Comparison of ENCODE assay signal across 25 cellular contexts in the genomic region with DNA sequence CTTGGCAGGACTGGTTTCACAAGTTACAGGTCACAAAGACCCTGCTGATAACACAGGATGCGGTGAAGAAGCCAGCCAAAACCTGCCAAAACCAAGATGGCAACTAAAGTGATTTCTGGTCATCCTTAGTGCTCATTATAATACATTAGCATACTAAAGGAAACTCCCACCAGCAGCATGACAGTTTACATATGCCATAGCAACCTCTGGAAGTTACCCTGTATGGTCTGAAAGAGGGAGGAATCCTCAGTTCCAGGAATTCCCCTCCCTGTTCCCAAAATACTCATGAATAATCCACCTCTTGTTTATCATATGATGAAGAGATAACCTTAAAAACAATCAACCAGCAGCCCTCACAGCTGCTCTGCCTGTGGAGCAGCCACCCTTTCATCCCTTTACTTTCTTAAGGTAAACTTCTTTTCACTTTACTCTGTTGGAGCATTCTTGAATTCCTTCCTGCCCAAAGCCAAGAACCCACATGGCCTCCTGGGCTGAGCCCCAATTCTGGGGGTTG. TPM values are rescaled to one million over a fixed set of nuclear protein-coding genes. Genes with fewer than 3 reads are reported as not detected.
DNase-seq lines count a peak whose midpoint lies in the region; ATAC-seq and TF ChIP-seq lines count a peak whose summit lies in the region.
"Had no signal": no experiment of that assay in that cellular context is flagged by ENCODE, and none has a peak within 500 bp of the region (broad histone marks: within the 10 kb centered on the region; RNA-seq: fewer than 3 reads in every experiment).

No MANE protein-coding gene starts in this region.

- no peak for ATAC-seq in heart right ventricle
- ATAC-seq: Right ventricle myocardium inferior had no signal

- TF ChIP-seq CTCF in fibroblast of villous mesenchyme (IDR thresholded peaks at IDR 0.05; ENCODE audit: insufficient read depth, low read depth, low read length) = no peak
- TF ChIP-seq CTCF in type B pancreatic cell (conservative IDR thresholded peaks at IDR 0.05) = no peak
- TF ChIP-seq CTCF in heart right ventricle (IDR thresholded peaks at IDR 0.05) = no peak

- no peak overlapping the region for H3K4me3 ChIP-seq in HUES64 (ENCODE audit: low read length)
- no peak overlapping the region for H3K4me3 ChIP-seq in fibroblast of villous mesenchyme (ENCODE audit: low read depth, low read length)
- H3K4me3 ChIP-seq in heart right ventricle = no peak overlapping the region
- H3K4me3 ChIP-seq: coronary artery, esophagus muscularis mucosa, lower lobe of right lung, ovary, smooth muscle cell, tibial nerve had no signal

- peak overlapping the region; percentile 81 for H3K27ac ChIP-seq in HUES64 (ENCODE audit: low read depth, low read length)
- H3K27ac ChIP-seq in heart right ventricle = no peak overlapping the region
- H3K27ac ChIP-seq: C4-2B, coronary artery, esophagus muscularis mucosa, lower lobe of right lung, ovary, tibial nerve had no signal

- H3K4me1 Mint-ChIP-seq in type B pancreatic cell (ENCODE audit: unreplicated experiment) = no peaks in the 10 kb centered on the region
- H3K4me1 Mint-ChIP-seq: activated naive CD4-positive, alpha-beta T cell treated with anti-CD3 and anti-CD28 coated beads, Interleukin-2, amount 10 ng/mL, durations not matched to agents 7 days and 5 days; nephron progenitor cell had no signal

- intact Hi-C loops in heart right ventricle (cut with DNase I) = no loop called here

- H3K9me3 ChIP-seq in HUES64 (ENCODE audit: insufficient read depth, low read depth, low read length) (no peaks in the 10 kb centered on the region), heart right ventricle (no peaks in the 10 kb centered on the region)
- H3K9me3 ChIP-seq: Caco-2, esophagus muscularis mucosa, lower lobe of right lung, ovary, tibial nerve had no signal

- H3K4me1 ChIP-seq in HUES64 (ENCODE audit: insufficient read depth, low read length) = peaks cover 28% of the 10 kb centered on the region
- peaks cover 0 to 10% (median 0%) of the 10 kb centered on the region in 9 donors for H3K4me1 ChIP-seq in heart right ventricle
- H3K4me1 ChIP-seq: Caco-2, esophagus muscularis mucosa, lower lobe of right lung, tibial nerve had no signal

- H3K36me3 ChIP-seq in HUES64 (ENCODE audit: insufficient read depth, low read length) = peaks cover 23% of the 10 kb centered on the region
- H3K36me3 ChIP-seq in heart right ventricle = peaks cover 0 to 75% (median 7%) of the 10 kb centered on the region in 9 donors
- H3K36me3 ChIP-seq: ovary had no signal

- no peak overlapping the region for H3K4me3 Mint-ChIP-seq in type B pancreatic cell
- H3K4me3 Mint-ChIP-seq: activated B cell treated with CpG ODN at 0.5 μM for 24 hours; activated naive CD4-positive, alpha-beta T cell treated with anti-CD3 and anti-CD28 coated beads, Interleukin-2, amount 10 ng/mL, durations not matched to agents 7 days and 5 days; nephron progenitor cell had no signal

- peaks cover 11% of the 10 kb centered on the region for H3K36me3 Mint-ChIP-seq in type B pancreatic cell

- H3K27me3 Mint-ChIP-seq in type B pancreatic cell = no peaks in the 10 kb centered on the region
- H3K27me3 Mint-ChIP-seq: activated B cell treated with CpG ODN at 0.5 μM for 24 hours; activated naive CD4-positive, alpha-beta T cell treated with anti-CD3 and anti-CD28 coated beads, Interleukin-2, amount 10 ng/mL, durations not matched to agents 7 days and 5 days had no signal

- no peak overlapping the region for H3K9ac ChIP-seq in HUES64 (ENCODE audit: low read depth, low read length)

- H3K9me3 Mint-ChIP-seq in type B pancreatic cell = no peaks in the 10 kb centered on the region
- H3K9me3 Mint-ChIP-seq: activated B cell treated with CpG ODN at 0.5 μM for 24 hours; activated naive CD4-positive, alpha-beta T cell treated with anti-CD3 and anti-CD28 coated beads, Interleukin-2, amount 10 ng/mL, durations not matched to agents 7 days and 5 days; nephron progenitor cell had no signal

- H3K27me3 ChIP-seq in HUES64 (ENCODE audit: insufficient read depth, low read length) (no peaks in the 10 kb centered on the region), heart right ventricle (no peaks in the 10 kb centered on the region)
- H3K27me3 ChIP-seq: esophagus muscularis mucosa, ovary, tibial nerve had no signal

- DNase-seq in amniotic epithelial cell (ENCODE audit: low read depth) = peak; percentile 41
- DNase-seq in fibroblast of villous mesenchyme (ENCODE audit: low read depth) = peak; percentile 54
- DNase-seq in type B pancreatic cell (ENCODE audit: extremely low spot score, unreplicated experiment) = no peak
- DNase-seq in GM19238 (ENCODE audit: insufficient read length, low spot score) = no peak
- DNase-seq in stimulated activated CD4-positive, alpha-beta T cell treated with anti-CD3 and anti-CD28 coated beads, Interleukin-2, amount 100 ng/mL, for 24 hours = no peak
- no peak for DNase-seq in heart right ventricle
- DNase-seq: activated B cell treated with CpG ODN at 0.5 μM for 24 hours; activated CD4-positive, alpha-beta T cell treated with anti-CD3 and anti-CD28 coated beads, Interleukin-2, amount 50 U/mL, for 4 hours; activated naive CD4-positive, alpha-beta T cell treated with anti-CD3 and anti-CD28 coated beads, Interleukin-2, amount 10 ng/mL, durations not matched to agents 7 days and 5 days; Caco-2; kidney; lower lobe of right lung; NCI-H1048; NCI-H1694 treated with DMSO at 0.1 percent for 48 hours; NCI-H510A; nephron progenitor cell; ovary; T-helper 9 cell had no signal

- 100% methylated on average over 1 of the region's 1 CpG for WGBS in HUES64
- WGBS in heart right ventricle, 2 donors = 83% methylated on average over 1 of the region's 1 CpG

- peak overlapping the region; percentile 58 for H3K27ac Mint-ChIP-seq in type B pancreatic cell
- H3K27ac Mint-ChIP-seq: activated B cell treated with CpG ODN at 0.5 μM for 24 hours; activated naive CD4-positive, alpha-beta T cell treated with anti-CD3 and anti-CD28 coated beads, Interleukin-2, amount 10 ng/mL, durations not matched to agents 7 days and 5 days; nephron progenitor cell had no signal

RNA-seq across cellular contexts. Expression of a gene that starts 21.9 kb away (rescaled TPM):
- polyA plus RNA-seq in HUES64 (2013, experiment 1 of 2) = 14.5 TPM
- polyA plus RNA-seq in HUES64 (2013, experiment 2 of 2) = 19.1 TPM
- total RNA-seq in fibroblast of villous mesenchyme (32.9 and 44.5 TPM in 2 replicates), type B pancreatic cell (ENCODE audit: low replicate concordance) (12.5 and 33.4 TPM in 2 replicates), heart right ventricle (10 to 100 TPM; 19.8 to 28.0 (median 22.4) TPM)
- 10 to 100 TPM in 1 of 2 donors, 1 to 10 TPM in 1; 8.9 to 12.7 TPM for polyA plus RNA-seq in heart right ventricle

Comparison
In these comparisons a context has a peak if more than half of its experiments do, and no peak if none do; other contexts are left out.
1. DNase-seq: peak in amniotic epithelial cell (single experiment) and fibroblast of villous mesenchyme (single experiment); none in type B pancreatic cell (single experiment), GM19238 (single experiment), stimulated activated CD4-positive, alpha-beta T cell treated with anti-CD3 and anti-CD28 coated beads, Interleukin-2, amount 100 ng/mL, for 24 hours (0 of 2) and heart right ventricle (0 of 2).